27 cellular contexts compared by ENCODE assay signal in genomic region chr22:41264408-41264941, GRCh38. TPM values are rescaled to one million over a fixed set of nuclear protein-coding genes. Genes with fewer than 3 reads are reported as not detected.
A peak's percentile ranks its signal among the peaks of the same experiment; 100 is the strongest.
DNase-seq lines count a peak whose midpoint lies in the region; ATAC-seq, FAIRE-seq and TF ChIP-seq lines count a peak whose summit lies in the region.
"Had no signal": no experiment of that assay in that cellular context is flagged by ENCODE, and none has a peak within 500 bp of the region (broad histone marks: within the 10 kb centered on the region; RNA-seq: fewer than 3 reads in every experiment).

No MANE protein-coding gene starts in this region.

- H3K27me3 ChIP-seq in H1 (replicated peaks in 1 of 4; ENCODE audit: control insufficient read depth in 3 of 4, extremely low read depth in 1 of 4, insufficient read depth in 3 of 4, low read length in 3 of 4): no peaks in the 10 kb centered on the region
- H3K27me3 ChIP-seq: heart right ventricle, ovary had no signal

- H3K27ac ChIP-seq in H1 (ENCODE audit: low read depth, low read length): no peak overlapping the region
- H3K27ac ChIP-seq: heart right ventricle, ovary, SK-N-MC had no signal

- H3K79me1 ChIP-seq in H1 (ENCODE audit: low read depth, low read length): peaks cover 13% of the 10 kb centered on the region

- no peak overlapping the region for H3K4me2 ChIP-seq in H1 (ENCODE audit: insufficient read depth in 1 of 2, low read depth in 2 of 2, low read length in 2 of 2)

- no peak for TF ChIP-seq POLR2A in H1 (IDR thresholded peaks at IDR 0.05; ENCODE audit: control extremely low read depth in 1 of 2, low read depth in 2 of 2, low read length in 2 of 2)

- peak overlapping the region; percentile 66 to 87 for H3K27ac Mint-ChIP-seq in stimulated activated naive CD8-positive, alpha-beta T cell treated with anti-CD3 and anti-CD28 coated beads, Interleukin-15, amount 100 ng/mL, for 72 hours
- H3K27ac Mint-ChIP-seq: activated naive CD4-positive, alpha-beta T cell treated with anti-CD3 and anti-CD28 coated beads for 36 hours; B cell; IgD-negative memory B cell had no signal

- CTCF ChIA-PET in H1 (lab: Charles Lee; ENCODE audit: partially characterized antibody): interaction anchor here (0.9 to 1.6 kb wide), 3 partner anchors 14 to 39 kb away, joined by 3 to 7 read pairs (median 3); no protein-coding TSS in a partner anchor

- WGBS in H1 (ENCODE audit: extremely low coverage in 1 of 2, insufficient coverage in 1 of 2, insufficient read length in 1 of 2, insufficient replicate concordance in 2 of 2, low coverage in 1 of 2, low lambda C conversion rate in 2 of 2, missing lambda C conversion rate in 1 of 2), 2 experiments: 94% methylated on average over 15 of the region's 15 CpGs; no CpG with 5 or more reads in 1 of the 2 experiments

- H4K91ac ChIP-seq in H1 (replicated peaks; ENCODE audit: insufficient read length, low read length): no peak overlapping the region

- no peaks in the 10 kb centered on the region for H3K9me3 Mint-ChIP-seq in stimulated activated naive CD8-positive, alpha-beta T cell treated with anti-CD3 and anti-CD28 coated beads, Interleukin-15, amount 100 ng/mL, for 72 hours
- H3K9me3 Mint-ChIP-seq: activated naive CD4-positive, alpha-beta T cell treated with anti-CD3 and anti-CD28 coated beads for 36 hours; IgD-negative memory B cell; naive thymus-derived CD4-positive, alpha-beta T cell had no signal

- no peak overlapping the region for H2BK12ac ChIP-seq in H1 (ENCODE audit: low read depth, low read length)

- in situ Hi-C loops in KBM-7 (cut with MboI; ENCODE audit: low pct_unique_long_range_greater_than_20kb, low sequenced_read_pairs): no loop called here

- no peak overlapping the region for H3K4ac ChIP-seq in H1 (replicated peaks; ENCODE audit: insufficient read length, low read depth, low read length)

- peaks cover 8% of the 10 kb centered on the region for H3K4me1 Mint-ChIP-seq in stimulated activated naive CD8-positive, alpha-beta T cell treated with anti-CD3 and anti-CD28 coated beads, Interleukin-15, amount 100 ng/mL, for 72 hours
- H3K4me1 Mint-ChIP-seq: B cell had no signal

- no peak overlapping the region for H3K4me3 ChIP-seq in H1 (ENCODE audit: extremely low read depth in 1 of 4, insufficient read depth in 2 of 4, low read depth in 3 of 4, low read length in 4 of 4)
- H3K4me3 ChIP-seq: HAP-1, heart right ventricle, ovary, SK-N-MC had no signal

- H2BK120ac ChIP-seq in H1 (replicated peaks; ENCODE audit: low read depth, low read length): no peak overlapping the region

- H3K23ac ChIP-seq in H1 (ENCODE audit: insufficient read length): no peak overlapping the region

- H2BK20ac ChIP-seq in H1 (ENCODE audit: low read length): no peak overlapping the region

- DNase-seq in stimulated activated naive CD8-positive, alpha-beta T cell treated with anti-CD3 and anti-CD28 coated beads, Interleukin-15, amount 100 ng/mL, for 72 hours: no peak
- no peak for DNase-seq in stimulated activated naive CD8-positive, alpha-beta T cell treated with anti-CD3 and anti-CD28 coated beads, Interleukin-15, Interleukin-2, amounts not matched to agents 100 U/mL and 50 U/mL, for 24 hours
- DNase-seq in H1 (ENCODE audit: low read depth in 1 of 2, low spot score in 2 of 2) (no peak), nucleus accumbens (lab: John Stamatoyannopoulos, UW) (peak in 51 of 56 donors; percentile 32 to 93 (median 82)), KBM-7 (no peak), LoVo (ENCODE audit: low spot score) (no peak)
- DNase-seq in NK-92 treated with Interleukin-12 subunit alpha and Interleukin-12 subunit beta, amount 100 ng/mL, for 24 hours (lab: John Stamatoyannopoulos, UW): no peak
- DNase-seq: activated CD4-positive, alpha-beta T cell treated with anti-CD3 and anti-CD28 coated beads for 48 hours; activated naive CD4-positive, alpha-beta T cell treated with anti-CD3 and anti-CD28 coated beads for 36 hours; activated T-cell treated with anti-CD3 and anti-CD28 coated beads, Interleukin-2, amount 50 U/mL, for 48 hours; amniotic stem cell; central memory CD4-positive, alpha-beta T cell; GF-D8; heart right ventricle; naive thymus-derived CD4-positive, alpha-beta T cell; NCI-H2029 treated with DMSO at 0.1 percent for 48 hours; NCI-H226; ovary; RPMI8226 had no signal

- no peak overlapping the region for H4K5ac ChIP-seq in H1 (ENCODE audit: insufficient read length, low read depth, low read length)

- no peaks in the 10 kb centered on the region; a peak in 1 of 4 replicates for H3K79me2 ChIP-seq in H1 (ENCODE audit: control insufficient read depth in 1 of 2, insufficient read depth in 2 of 2, low read length in 2 of 2)

- no peak for TF ChIP-seq EP300 in H1 (IDR thresholded peaks at IDR 0.05; ENCODE audit: borderline replicate concordance in 1 of 2, low read depth in 2 of 2, low read length in 2 of 2)

- no peaks in the 10 kb centered on the region for H3K23me2 ChIP-seq in H1 (ENCODE audit: low read depth, low read length)

- no peak overlapping the region for H3K56ac ChIP-seq in H1 (replicated peaks; ENCODE audit: insufficient read length, low read depth, low read length)

- no peaks in the 10 kb centered on the region for H3K4me1 ChIP-seq in H1 (replicated peaks in 1 of 4; ENCODE audit: control insufficient read depth in 3 of 4, insufficient read depth in 4 of 4, low read length in 3 of 4)
- H3K4me1 ChIP-seq: HAP-1 had no signal

- H2BK15ac ChIP-seq in H1 (ENCODE audit: low read length): no peak overlapping the region

- no peaks in the 10 kb centered on the region for H3K27me3 Mint-ChIP-seq in stimulated activated naive CD8-positive, alpha-beta T cell treated with anti-CD3 and anti-CD28 coated beads, Interleukin-15, amount 100 ng/mL, for 72 hours
- H3K27me3 Mint-ChIP-seq: B cell; IgD-negative memory B cell; naive thymus-derived CD4-positive, alpha-beta T cell had no signal

- no peak for TF ChIP-seq CTCF in H1 (IDR thresholded peaks at IDR 0.05; ENCODE audit: control extremely low read depth in 1 of 3, insufficient read depth in 1 of 3, low read depth in 1 of 3, low read length in 3 of 3)

- H3K14ac ChIP-seq in H1 (ENCODE audit: insufficient read length): no peak overlapping the region

- H2AK5ac ChIP-seq in H1 (ENCODE audit: low read depth, low read length): no peak overlapping the region

- no peak for TF ChIP-seq RAD21 in H1 (IDR thresholded peaks at IDR 0.05 in 1 of 2, conservative IDR thresholded peaks at IDR 0.05 in 1 of 2; ENCODE audit: low read depth in 2 of 2, low read length in 2 of 2)

- POLR2A ChIA-PET in H1 (lab: Charles Lee; ENCODE audit: partially characterized antibody): interaction anchor here (0.8 to 3.9 kb wide), 9 partner anchors 7 to 24 kb away, joined by 3 to 26 read pairs (median 5); no protein-coding TSS in a partner anchor

- no peak overlapping the region; the same call in 1 of the 2 replicates for H2BK5ac ChIP-seq in H1 (ENCODE audit: low read depth, low read length)

- no peaks in the 10 kb centered on the region for H3K9me3 ChIP-seq in H1 (ENCODE audit: insufficient read depth in 2 of 2, low read depth in 1 of 2, low read length in 1 of 2)
- H3K9me3 ChIP-seq: HAP-1, heart right ventricle, ovary had no signal

- ATAC-seq in stimulated activated naive CD8-positive, alpha-beta T cell treated with anti-CD3 and anti-CD28 coated beads, Interleukin-15, amount 100 ng/mL, for 72 hours: no peak
- ATAC-seq in stimulated activated naive CD8-positive, alpha-beta T cell treated with anti-CD3 and anti-CD28 coated beads, Interleukin-15, Interleukin-2, amounts not matched to agents 100 U/mL and 50 U/mL, for 24 hours: no peak
- no peak for ATAC-seq in esophagus mucosa
- ATAC-seq: heart right ventricle; left lobe of liver; naive thymus-derived CD4-positive, alpha-beta T cell; sciatic nerve had no signal

- H4K20me1 ChIP-seq in H1 (replicated peaks in 1 of 2; ENCODE audit: control insufficient read depth in 1 of 2, insufficient read depth in 2 of 2, low read length in 2 of 2): peaks cover 15 to 26% of the 10 kb centered on the region in 2 experiments

- H3K36me3 ChIP-seq in H1 (ENCODE audit: control insufficient read depth in 2 of 4, insufficient read depth in 4 of 4, low read length in 3 of 4): peaks cover 53 to 90% (median 82%) of the 10 kb centered on the region in 4 experiments
- H3K36me3 ChIP-seq: ovary had no signal

- no peak for FAIRE-seq in H1 (lab: Jason Lieb, UNC)

- no peak overlapping the region for H2AFZ ChIP-seq in H1 (ENCODE audit: low read length)

- no peak overlapping the region for H3K9ac ChIP-seq in H1 (replicated peaks in 1 of 4; ENCODE audit: extremely low read depth in 1 of 4, low read depth in 3 of 4, low read length in 3 of 4)

- H4K8ac ChIP-seq in H1 (ENCODE audit: extremely low read depth, insufficient read depth, low read length): peak overlapping the region; percentile 65

- no peak overlapping the region for H3K18ac ChIP-seq in H1 (ENCODE audit: extremely low read depth, low read length)

- H3K4me3 Mint-ChIP-seq in stimulated activated naive CD8-positive, alpha-beta T cell treated with anti-CD3 and anti-CD28 coated beads, Interleukin-15, amount 100 ng/mL, for 72 hours: no peak overlapping the region
- H3K4me3 Mint-ChIP-seq: activated naive CD4-positive, alpha-beta T cell treated with anti-CD3 and anti-CD28 coated beads for 36 hours; B cell; IgD-negative memory B cell; naive thymus-derived CD4-positive, alpha-beta T cell had no signal

RNA-seq across cellular contexts. Expression of gene RANGAP1, which starts 21.5 kb away (rescaled TPM):
- 171 and 176 TPM in 2 replicates for total RNA-seq in H1 (2021; fragmentation: NEBNext Ultra II Directional; extraction: Animal tissue kit (Norgen Biotek cat#: 25700))
- polyA plus RNA-seq in H1 (2011; rRNA removed): 121 and 190 TPM in 2 replicates
- polyA plus RNA-seq in H1 (2011; cell fraction: cytosol; rRNA removed): 168 TPM
- polyA plus RNA-seq in H1 (2011; cell fraction: nucleus; rRNA removed): 215 TPM
- polyA plus RNA-seq in H1 (2012, experiment 1 of 2): 115 to 161 TPM (median 143 TPM) in 4 replicates
- polyA plus RNA-seq in H1 (2012, experiment 2 of 2): 150 TPM
- polyA plus RNA-seq in H1 (2013, experiment 1 of 2): 62.4 TPM
- polyA plus RNA-seq in H1 (2013, experiment 2 of 2): 60.5 TPM
- 105 and 127 TPM in 2 replicates for polyA minus RNA-seq in H1 (2011; rRNA and poly(A)+ RNA removed)
- 88.7 TPM for polyA minus RNA-seq in H1 (2011; cell fraction: cytosol; rRNA and poly(A)+ RNA removed)
- polyA minus RNA-seq in H1 (2011; cell fraction: nucleus; rRNA and poly(A)+ RNA removed): 64.5 TPM
- 78.9 TPM for total RNA-seq in esophagus mucosa

RNA-seq across cellular contexts. Expression of gene CHADL, which starts 23.7 kb away (rescaled TPM):
- total RNA-seq in H1 (2021; fragmentation: NEBNext Ultra II Directional; extraction: Animal tissue kit (Norgen Biotek cat#: 25700)): 0.78 and 0.84 TPM in 2 replicates
- 1.4 and 2.2 TPM in 2 replicates for polyA plus RNA-seq in H1 (2011; rRNA removed)
- polyA plus RNA-seq in H1 (2011; cell fraction: cytosol; rRNA removed): 0.90 TPM
- polyA plus RNA-seq in H1 (2011; cell fraction: nucleus; rRNA removed): 2.2 TPM
- 0.17 to 0.53 TPM (median 0.47 TPM) in 4 replicates for polyA plus RNA-seq in H1 (2012, experiment 1 of 2)
- polyA plus RNA-seq in H1 (2012, experiment 2 of 2): 0.73 TPM
- 0.57 TPM for polyA plus RNA-seq in H1 (2013, experiment 1 of 2)
- 0.55 TPM for polyA plus RNA-seq in H1 (2013, experiment 2 of 2)
- polyA minus RNA-seq in H1 (2011; rRNA and poly(A)+ RNA removed): 0.29 and 0.32 TPM in 2 replicates
- not detected for polyA minus RNA-seq in H1 (2011; cell fraction: cytosol; rRNA and poly(A)+ RNA removed)
- 2.7 TPM for polyA minus RNA-seq in H1 (2011; cell fraction: nucleus; rRNA and poly(A)+ RNA removed)
- total RNA-seq in esophagus mucosa: 3.9 TPM
- total RNA-seq: A172 had no signal

RNA-seq across cellular contexts. Expression of gene ZC3H7B, which starts 36.9 kb away (rescaled TPM):
- total RNA-seq in H1 (2021; fragmentation: NEBNext Ultra II Directional; extraction: Animal tissue kit (Norgen Biotek cat#: 25700)): 77.3 and 78.6 TPM in 2 replicates
- polyA plus RNA-seq in H1 (2011; rRNA removed): 35.5 and 57.5 TPM in 2 replicates
- 42.1 TPM for polyA plus RNA-seq in H1 (2011; cell fraction: cytosol; rRNA removed)
- polyA plus RNA-seq in H1 (2011; cell fraction: nucleus; rRNA removed): 87.3 TPM
- 41.9 to 56.5 TPM (median 51.0 TPM) in 4 replicates for polyA plus RNA-seq in H1 (2012, experiment 1 of 2)
- 38.4 TPM for polyA plus RNA-seq in H1 (2012, experiment 2 of 2)
- polyA plus RNA-seq in H1 (2013, experiment 1 of 2): 30.2 TPM
- polyA plus RNA-seq in H1 (2013, experiment 2 of 2): 29.2 TPM
- 29.4 and 36.8 TPM in 2 replicates for polyA minus RNA-seq in H1 (2011; rRNA and poly(A)+ RNA removed)
- polyA minus RNA-seq in H1 (2011; cell fraction: cytosol; rRNA and poly(A)+ RNA removed): 33.5 TPM
- 25.9 TPM for polyA minus RNA-seq in H1 (2011; cell fraction: nucleus; rRNA and poly(A)+ RNA removed)
- total RNA-seq in esophagus mucosa: 21.1 TPM

RNA-seq across cellular contexts. Expression of gene L3MBTL2, which starts 59.4 kb away (rescaled TPM):
- 23.9 and 24.4 TPM in 2 replicates for total RNA-seq in H1 (2021; fragmentation: NEBNext Ultra II Directional; extraction: Animal tissue kit (Norgen Biotek cat#: 25700))
- polyA plus RNA-seq in H1 (2011; rRNA removed): 24.9 and 30.1 TPM in 2 replicates
- 29.0 TPM for polyA plus RNA-seq in H1 (2011; cell fraction: cytosol; rRNA removed)
- polyA plus RNA-seq in H1 (2011; cell fraction: nucleus; rRNA removed): 47.9 TPM
- polyA plus RNA-seq in H1 (2012, experiment 1 of 2): 16.7 to 28.2 TPM (median 25.1 TPM) in 4 replicates
- polyA plus RNA-seq in H1 (2012, experiment 2 of 2): 20.3 TPM
- polyA plus RNA-seq in H1 (2013, experiment 1 of 2): 15.2 TPM
- 14.0 TPM for polyA plus RNA-seq in H1 (2013, experiment 2 of 2)
- polyA minus RNA-seq in H1 (2011; rRNA and poly(A)+ RNA removed): 34.6 and 35.3 TPM in 2 replicates
- polyA minus RNA-seq in H1 (2011; cell fraction: cytosol; rRNA and poly(A)+ RNA removed): 11.9 TPM
- polyA minus RNA-seq in H1 (2011; cell fraction: nucleus; rRNA and poly(A)+ RNA removed): 18.2 TPM
- 13.2 TPM for total RNA-seq in esophagus mucosa

Comparison
In these comparisons a context has a peak if more than half of its experiments do, and no peak if none do; other contexts are left out.
1. DNase-seq: peak in nucleus accumbens (51 of 56); none in stimulated activated naive CD8-positive, alpha-beta T cell treated with anti-CD3 and anti-CD28 coated beads, Interleukin-15, amount 100 ng/mL, for 72 hours (0 of 2), stimulated activated naive CD8-positive, alpha-beta T cell treated with anti-CD3 and anti-CD28 coated beads, Interleukin-15, Interleukin-2, amounts not matched to agents 100 U/mL and 50 U/mL, for 24 hours (single experiment), H1 (0 of 2), KBM-7 (single experiment), NK-92 treated with Interleukin-12 subunit alpha and Interleukin-12 subunit beta, amount 100 ng/mL, for 24 hours (single experiment) and LoVo (single experiment).